8 cellular contexts compared by ENCODE assay signal in genomic region chr7:76318488-76319353, GRCh38. TPM values are rescaled to one million over a fixed set of nuclear protein-coding genes. Genes with fewer than 3 reads are reported as not detected.
DNase-seq lines count a peak whose midpoint lies in the region; ATAC-seq and TF ChIP-seq lines count a peak whose summit lies in the region.

No MANE protein-coding gene starts in this region.

- BruUV-seq in Panc1 (replicated peaks; lab: Mats Ljungman, UMichigan): TSS peak; percentile 74

- peak overlapping the region; percentile 76 for H3K4me2 ChIP-seq in neural cell (ENCODE audit: low read length)

- peak overlapping the region; percentile 87 for H3K9ac ChIP-seq in neural cell (ENCODE audit: low read length)

- H3K79me2 ChIP-seq in neural cell (replicated peaks; ENCODE audit: insufficient read depth, low read length): peaks cover 4% of the 10 kb centered on the region

- ATAC-seq in GM21447 (IDR thresholded peaks at IDR 0.05; ENCODE audit: unreplicated experiment) (peak; percentile 46), Panc1 (peak; percentile 62)

- peak overlapping the region; percentile 61 for H2AFZ ChIP-seq in neural cell (ENCODE audit: low read depth, low read length)

- no peaks in the 10 kb centered on the region for H3K9me2 ChIP-seq in neural cell (ENCODE audit: insufficient read depth, low read length)

- DNase-seq in DMS79 treated with DMSO at 0.1 percent for 48 hours (lab: John Stamatoyannopoulos, UW) (peak; percentile 66), HUDEP-2 (lab: John Stamatoyannopoulos, UW; ENCODE audit: unreplicated experiment in 76 of 76) (peak in 74 of 76 experiments; percentile 7 to 88 (median 70)), Panc1 (ENCODE audit: low read depth, low spot score) (no peak), fibroblast of pulmonary artery (ENCODE audit: low read depth) (peak; percentile 87)
- peak; percentile 26 to 40 for DNase-seq in activated T-helper 1 cell treated with anti-CD3 and anti-CD28 coated beads, Interleukin-2, amount 50 U/mL, for 16 hours (ENCODE audit: low read depth in 1 of 2, low spot score in 1 of 2)

- H3K9me3 ChIP-seq in Panc1 (ENCODE audit: control insufficient read depth, insufficient read depth, low read depth, low read length) (no peaks in the 10 kb centered on the region), neural cell (ENCODE audit: low read length) (no peaks in the 10 kb centered on the region), thymus (ENCODE audit: control insufficient read depth) (no peaks in the 10 kb centered on the region)

- no peaks in the 10 kb centered on the region for H3F3A ChIP-seq in neural cell (ENCODE audit: insufficient read depth, low read length, poor library complexity, severe bottlenecking)

- TF ChIP-seq EP300 in neural cell (conservative IDR thresholded peaks at IDR 0.05; ENCODE audit: poor library complexity, severe bottlenecking): no peak

- WGBS in thymus: 9% methylated on average over 25 of the region's 25 CpGs

- H3K36me3 ChIP-seq in Panc1 (ENCODE audit: control insufficient read depth, insufficient read depth, low read length) (no peaks in the 10 kb centered on the region), neural cell (ENCODE audit: insufficient read depth, low read length) (no peaks in the 10 kb centered on the region), thymus (ENCODE audit: control insufficient read depth, insufficient read depth) (no peaks in the 10 kb centered on the region)

- POLR2A ChIA-PET in Panc1 (lab: Charles Lee): interaction anchor here (0.5 to 0.7 kb wide), 4 partner anchors 17 to 84 kb away, joined by 3 to 5 read pairs (median 4); no protein-coding TSS in a partner anchor

- CTCF ChIA-PET in Panc1 (lab: Charles Lee): interaction anchor here (0.5 to 1.2 kb wide), 4 partner anchors 15 to 73 kb away, joined by 5 to 7 read pairs (median 6); partner anchors contain the start of gene YWHAG

- H3K27ac ChIP-seq in Panc1 (ENCODE audit: low read length) (peak overlapping the region; percentile 90), neural cell (ENCODE audit: low read length) (peak overlapping the region; percentile 89), thymus (ENCODE audit: low read depth) (peak overlapping the region; percentile 95)

- no peak for TF ChIP-seq RAD21 in neural cell (conservative IDR thresholded peaks at IDR 0.05)

- in situ Hi-C loops in Panc1 (cut with HindIII; ENCODE audit: low pct_unique_long_range_greater_than_20kb, low sequenced_read_pairs): no loop called here

- TF ChIP-seq CTCF in Panc1 (IDR thresholded peaks at IDR 0.05): no peak; the same call in 1 of the 2 replicates
- TF ChIP-seq CTCF in fibroblast of pulmonary artery (IDR thresholded peaks at IDR 0.05; ENCODE audit: low read length, missing control alignments): peak; percentile 34
- TF ChIP-seq CTCF in neural cell (IDR thresholded peaks at IDR 0.05; ENCODE audit: poor library complexity, severe bottlenecking): peak; percentile 48

- intact Hi-C loops in Panc1 (cut with micrococcal nuclease; ENCODE audit: unreplicated experiment): no loop called here

- H3K4me1 ChIP-seq in Panc1 (ENCODE audit: control insufficient read depth, insufficient read depth, low read length): peaks cover 13% of the 10 kb centered on the region
- H3K4me1 ChIP-seq in thymus (ENCODE audit: control insufficient read depth, insufficient read depth, low read length): peaks cover 15% of the 10 kb centered on the region

- H3K27me3 ChIP-seq in Panc1 (ENCODE audit: control insufficient read depth, insufficient read depth, low read length): no peaks in the 10 kb centered on the region
- no peaks in the 10 kb centered on the region for H3K27me3 ChIP-seq in neural cell (ENCODE audit: insufficient read depth, low read depth, low read length)
- H3K27me3 ChIP-seq in thymus (ENCODE audit: control insufficient read depth, insufficient read depth): no peaks in the 10 kb centered on the region

- peak overlapping the region; percentile 61 to 70 for H3K4me3 ChIP-seq in Panc1 (ENCODE audit: low read depth in 2 of 2, low read length in 2 of 2)
- peak overlapping the region; percentile 83 for H3K4me3 ChIP-seq in fibroblast of pulmonary artery (replicated peaks; ENCODE audit: low read depth, low read length)
- peak overlapping the region; percentile 73 for H3K4me3 ChIP-seq in neural cell (ENCODE audit: low read length)
- peak overlapping the region; percentile 84 for H3K4me3 ChIP-seq in thymus (ENCODE audit: low read length)

- H4K20me1 ChIP-seq in neural cell (ENCODE audit: insufficient read depth): no peaks in the 10 kb centered on the region

TF ChIP-seq in neural cell, 6 proteins besides CTCF, POLR2A, EP300 and RAD21:
- no peak for TF ChIP-seq SMC3 (conservative IDR thresholded peaks at IDR 0.05; ENCODE audit: poor library complexity)
- no peak for TF ChIP-seq TAF1 (IDR thresholded peaks at IDR 0.05; ENCODE audit: low read depth)
- TF ChIP-seq EZH2 (IDR thresholded peaks at IDR 0.05; ENCODE audit: borderline replicate concordance, insufficient read depth, low read length, poor library complexity, severe bottlenecking): no peak
- no peak for TF ChIP-seq MXI1 (conservative IDR thresholded peaks at IDR 0.05; ENCODE audit: poor library complexity, severe bottlenecking)
- TF ChIP-seq REST (IDR thresholded peaks at IDR 0.05; ENCODE audit: borderline replicate concordance): no peak
- TF ChIP-seq POLR2AphosphoS5 (IDR thresholded peaks at IDR 0.05): peak; percentile 4
TF ChIP-seq in neural cell: peak in this region for 1.

RNA-seq across cellular contexts. Expression of gene HSPB1, which starts 16.2 kb away (rescaled TPM):
- total RNA-seq in Panc1 (2021; ENCODE audit: unreplicated experiment): 422 TPM
- polyA plus RNA-seq in Panc1 (2012; ENCODE audit: insufficient read length): 1,072 TPM
- polyA plus RNA-seq in neural cell (1.4 and 1.8 TPM in 2 replicates), thymus (1,040 TPM)
- polyA minus RNA-seq in neural cell: 0.69 TPM in 1 of 2 replicates, not detected in the other

RNA-seq across cellular contexts. Expression of gene YWHAG, which starts 40.1 kb away (rescaled TPM):
- total RNA-seq in Panc1 (2021; ENCODE audit: unreplicated experiment): 210 TPM
- polyA plus RNA-seq in Panc1 (2012; ENCODE audit: insufficient read length): 172 TPM
- 276 and 284 TPM in 2 replicates for polyA plus RNA-seq in neural cell
- polyA minus RNA-seq in neural cell: 511 and 557 TPM in 2 replicates
- polyA plus RNA-seq in thymus: 47.1 TPM

Comparison
In these comparisons a context has a peak if more than half of its experiments do, and no peak if none do; other contexts are left out.
1. RNA of gene HSPB1, which starts 16.2 kb away (polyA plus RNA-seq): 1,040 TPM in thymus (single experiment); 1.4 to 1.8 TPM in neural cell; every median in the first group is over 100 times any median in the second.
2. Peak in every context shown above with its lines, with median percentiles within 50 percentile points of each other: H3K27ac ChIP-seq and H3K4me3 ChIP-seq.